8 cellular contexts compared by ENCODE assay signal in genomic region chr18:23228102-23229051, GRCh38.
DNase-seq lines count a peak whose midpoint lies in the region; ATAC-seq and TF ChIP-seq lines count a peak whose summit lies in the region.

No MANE protein-coding gene starts in this region.

- no peak overlapping the region for H2BK15ac ChIP-seq in mesendoderm (replicated peaks; ENCODE audit: low read depth)

- no peaks in the 10 kb centered on the region for H3K27me3 Mint-ChIP-seq in activated CD8-positive, alpha-beta T cell treated with anti-CD3 and anti-CD28 coated beads for 36 hours

- H3K36me3 ChIP-seq in mesendoderm (ENCODE audit: control insufficient read depth, insufficient read depth, low read length) = no peaks in the 10 kb centered on the region

- no CpG with 5 or more reads among the region's 7 CpGs for WGBS in mesendoderm (ENCODE audit: extremely low coverage, insufficient coverage, low lambda C conversion rate)

- H4K8ac ChIP-seq in mesendoderm (ENCODE audit: low read depth, low read length) = no peak overlapping the region

- H2AK5ac ChIP-seq in mesendoderm (ENCODE audit: low read length) = no peak overlapping the region

- intact Hi-C loops in activated CD8-positive, alpha-beta T cell treated with anti-CD3 and anti-CD28 coated beads for 36 hours (cut with micrococcal nuclease) = no loop called here

- H3K27ac Mint-ChIP-seq in activated CD8-positive, alpha-beta T cell treated with anti-CD3 and anti-CD28 coated beads for 36 hours = peak overlapping the region; percentile 92

- H3K36me3 Mint-ChIP-seq in activated CD8-positive, alpha-beta T cell treated with anti-CD3 and anti-CD28 coated beads for 36 hours (ENCODE audit: low read depth) = peaks cover 18% of the 10 kb centered on the region

- H3K79me2 ChIP-seq in mesendoderm (ENCODE audit: control insufficient read depth, insufficient read depth, low read length) = no peaks in the 10 kb centered on the region

- peaks cover 10% of the 10 kb centered on the region for H3K9me3 Mint-ChIP-seq in activated CD8-positive, alpha-beta T cell treated with anti-CD3 and anti-CD28 coated beads for 36 hours

- DNase-seq in NCI-H2227 (lab: John Stamatoyannopoulos, UW; ENCODE audit: unreplicated experiment) (peak; percentile 13), NCI-H2227 treated with DMSO at 0.1 percent for 48 hours (lab: John Stamatoyannopoulos, UW) (no peak), mesendoderm (peak; percentile 21), cortex of kidney (lab: John Stamatoyannopoulos, UW) (no peak), ureter (ENCODE audit: low spot score) (no peak)
- peak; percentile 58 for DNase-seq in activated CD8-positive, alpha-beta T cell treated with anti-CD3 and anti-CD28 coated beads for 36 hours

- H3K4me1 Mint-ChIP-seq in activated CD8-positive, alpha-beta T cell treated with anti-CD3 and anti-CD28 coated beads for 36 hours (ENCODE audit: low read depth) = peaks cover 57% of the 10 kb centered on the region

- no peak overlapping the region for H3K9ac ChIP-seq in mesendoderm (ENCODE audit: low read length)

- H3K27me3 ChIP-seq in mesendoderm (ENCODE audit: insufficient read depth, low read length, poor library complexity) = no peaks in the 10 kb centered on the region

- no peak overlapping the region for H4K5ac ChIP-seq in mesendoderm (ENCODE audit: low read length)

- TF ChIP-seq CTCF in activated CD8-positive, alpha-beta T cell treated with anti-CD3 and anti-CD28 coated beads for 36 hours (IDR thresholded peaks at IDR 0.05) = no peak

- H3K4me2 ChIP-seq in mesendoderm (ENCODE audit: low read length) = no peak overlapping the region

- CTCF ChIA-PET in activated CD8-positive, alpha-beta T cell treated with anti-CD3 and anti-CD28 coated beads for 36 hours (lab: Charles Lee) = interaction anchor here (1.0 to 3.2 kb wide), 4 partner anchors 9 to 183 kb away, joined by 3 to 7 read pairs (median 4); no protein-coding TSS in a partner anchor

- POLR2A ChIA-PET in activated CD8-positive, alpha-beta T cell treated with anti-CD3 and anti-CD28 coated beads for 36 hours (lab: Charles Lee) = interaction anchor here (1.0 to 1.8 kb wide), 3 partner anchors 11 to 32 kb away, joined by 3 to 4 read pairs (median 3); no protein-coding TSS in a partner anchor

- ATAC-seq in GM21367 (IDR thresholded peaks at IDR 0.05; ENCODE audit: unreplicated experiment) (peak; percentile 23), HG03521 (IDR thresholded peaks at IDR 0.05; ENCODE audit: unreplicated experiment) (peak; percentile 24)
- ATAC-seq in activated CD8-positive, alpha-beta T cell treated with anti-CD3 and anti-CD28 coated beads for 36 hours = peak; percentile 55

- no peaks in the 10 kb centered on the region for H3K79me1 ChIP-seq in mesendoderm (ENCODE audit: low read length)

- no peak overlapping the region for H3K27ac ChIP-seq in mesendoderm (ENCODE audit: low read depth, low read length)

- no peak overlapping the region for H2BK120ac ChIP-seq in mesendoderm (ENCODE audit: low read depth, low read length)

- no peak overlapping the region for H3K56ac ChIP-seq in mesendoderm (ENCODE audit: low read length)

- H3K23ac ChIP-seq in mesendoderm (ENCODE audit: low read length) = no peak overlapping the region

- no peak overlapping the region for H2BK5ac ChIP-seq in mesendoderm (ENCODE audit: low read length)

- H3K18ac ChIP-seq in mesendoderm (ENCODE audit: low read length) = no peak overlapping the region

- no peak overlapping the region for H3K4me3 ChIP-seq in mesendoderm (ENCODE audit: low read length)

- H3K4ac ChIP-seq in mesendoderm (ENCODE audit: low read depth, low read length) = no peak overlapping the region

- no peaks in the 10 kb centered on the region for H3K4me1 ChIP-seq in mesendoderm (ENCODE audit: control insufficient read depth, low read depth, low read length)

- H3K4me3 Mint-ChIP-seq in activated CD8-positive, alpha-beta T cell treated with anti-CD3 and anti-CD28 coated beads for 36 hours = peak overlapping the region; percentile 27

Comparison
In these comparisons a context has a peak if more than half of its experiments do, and no peak if none do; other contexts are left out.
1. DNase-seq: peak in NCI-H2227 (single experiment), activated CD8-positive, alpha-beta T cell treated with anti-CD3 and anti-CD28 coated beads for 36 hours (single experiment) and mesendoderm (single experiment); none in NCI-H2227 treated with DMSO at 0.1 percent for 48 hours (single experiment), cortex of kidney (single experiment) and ureter (single experiment).
2. Peak in every context shown above with its lines, with median percentiles within 50 percentile points of each other: ATAC-seq.